Comparison of ENCODE assay signal across 8 cellular contexts in genomic region chr2:60882971-60883753, GRCh38. TPM values are rescaled to one million over a fixed set of nuclear protein-coding genes. Genes with fewer than 3 reads are reported as not detected.
DNase-seq lines count a peak whose midpoint lies in the region; ATAC-seq, FAIRE-seq and TF ChIP-seq lines count a peak whose summit lies in the region.

No MANE protein-coding gene starts in this region.

- peak overlapping the region; percentile 93 for H3K4me3 Mint-ChIP-seq in neural crest cell

- peak; percentile 86 for TF ChIP-seq POLR2A in GM12891 (IDR thresholded peaks at IDR 0.05; ENCODE audit: low read depth, low read length)

- peaks cover 40% of the 10 kb centered on the region for H4K20me1 ChIP-seq in SU-DHL-6 (ENCODE audit: low read depth, low read length)

- no peaks in the 10 kb centered on the region for H3K9me3 Mint-ChIP-seq in neural crest cell

- H3K27me3 Mint-ChIP-seq in neural crest cell (ENCODE audit: low read depth), result no peaks in the 10 kb centered on the region

- H3K4me2 ChIP-seq in SU-DHL-6 (ENCODE audit: low read depth, low read length, poor library complexity, severe bottlenecking), result peak overlapping the region; percentile 90

- no peak overlapping the region for H2AFZ ChIP-seq in SU-DHL-6 (ENCODE audit: low read depth, low read length, severe bottlenecking)

- peaks cover 61% of the 10 kb centered on the region for H3F3A ChIP-seq in SU-DHL-6 (ENCODE audit: insufficient read depth)

- no peaks in the 10 kb centered on the region for H3K9me3 ChIP-seq in SU-DHL-6 (ENCODE audit: insufficient read depth, low read length)
- H3K9me3 ChIP-seq in endocrine pancreas (ENCODE audit: control insufficient read depth, low read length), result no peaks in the 10 kb centered on the region

- peak overlapping the region; percentile 100 for H3K4me3 ChIP-seq in SU-DHL-6 (ENCODE audit: insufficient read depth, low read length, poor library complexity, severe bottlenecking)
- peak overlapping the region; percentile 96 for H3K4me3 ChIP-seq in endocrine pancreas (ENCODE audit: control insufficient read depth, insufficient read depth, low read length)

- H3K9ac ChIP-seq in SU-DHL-6 (ENCODE audit: low read length) (peak overlapping the region; percentile 99), endocrine pancreas (ENCODE audit: control insufficient read depth, insufficient read depth, low read length) (peak overlapping the region; percentile 5)

- H3K4me1 Mint-ChIP-seq in neural crest cell, result peaks cover 24% of the 10 kb centered on the region

- H3K4me1 ChIP-seq in endocrine pancreas (ENCODE audit: control insufficient read depth, insufficient read depth, low read length), result peaks cover 29% of the 10 kb centered on the region

- TF ChIP-seq CTCF in SU-DHL-6 (IDR thresholded peaks at IDR 0.05; ENCODE audit: insufficient read depth, low read length, poor library complexity, severe bottlenecking) (no peak), neural crest cell (conservative IDR thresholded peaks at IDR 0.05) (no peak)

- H3K27ac ChIP-seq in SU-DHL-6 (ENCODE audit: low read depth, low read length), result peak overlapping the region; percentile 98

- H3K36me3 Mint-ChIP-seq in neural crest cell (ENCODE audit: low read depth), result no peaks in the 10 kb centered on the region

- H3K79me2 ChIP-seq in SU-DHL-6 (ENCODE audit: insufficient read depth, low read length), result peaks cover 68% of the 10 kb centered on the region

- H3K36me3 ChIP-seq in SU-DHL-6 (ENCODE audit: low read length) (peaks cover 53% of the 10 kb centered on the region), endocrine pancreas (ENCODE audit: control insufficient read depth, insufficient read depth, low read length) (no peaks in the 10 kb centered on the region)

- peak; percentile 77 for FAIRE-seq in GM12891 (lab: Jason Lieb, UNC)

- ATAC-seq in HG03175 (IDR thresholded peaks at IDR 0.05; ENCODE audit: unreplicated experiment), result peak; percentile 31

- no peak overlapping the region for H3K27ac Mint-ChIP-seq in neural crest cell (ENCODE audit: unreplicated experiment)

- H3K27me3 ChIP-seq in SU-DHL-6 (ENCODE audit: low read length) (no peaks in the 10 kb centered on the region), endocrine pancreas (ENCODE audit: control insufficient read depth, insufficient read depth, low read length) (no peaks in the 10 kb centered on the region)

- DNase-seq in A172 (ENCODE audit: low spot score), result peak; percentile 23
- DNase-seq in GM12891 (ENCODE audit: insufficient read length, low spot score), result no peak
- DNase-seq in neural crest cell (ENCODE audit: low read depth, low spot score), result no peak
- DNase-seq in T1000 (lab: John Stamatoyannopoulos, UW), result no peak
- DNase-seq in NCI-H1105 treated with DMSO at 0.1 percent for 48 hours (lab: John Stamatoyannopoulos, UW), result no peak

- no peaks in the 10 kb centered on the region for H3K9me2 ChIP-seq in SU-DHL-6 (replicated peaks; ENCODE audit: insufficient read depth, low read length)

TF ChIP-seq in GM12891, 5 proteins besides CTCF, POLR2A, EP300 and RAD21:
- TF ChIP-seq SPI1 (IDR thresholded peaks at IDR 0.05; ENCODE audit: low read depth, low read length) (peak; percentile 66), POU2F2 (IDR thresholded peaks at IDR 0.05; ENCODE audit: low read depth, low read length) (0 out of 2 replicates have a peak, but pooled peaks have one; percentile 39), POLR2AphosphoS5 (IDR thresholded peaks at IDR 0.05; ENCODE audit: low read depth, low read length) (peak; percentile 70), PAX5 (IDR thresholded peaks at IDR 0.05; ENCODE audit: insufficient read depth, low read length, severe bottlenecking) (no peak), TAF1 (IDR thresholded peaks at IDR 0.05; ENCODE audit: low read depth, low read length) (peak; percentile 16; the same call in 1 of the 2 replicates)

RNA-seq across cellular contexts. Expression of gene REL, which starts 1.8 kb away (rescaled TPM):
- total RNA-seq in A172 (2014; rRNA removed; shearing (Covaris generic)), result 4.9 and 8.6 TPM in 2 replicates
- polyA plus RNA-seq in GM12891 (2012; ENCODE audit: low read depth, missing spikeins), result 9.3 TPM
- total RNA-seq in neural crest cell, result 8.7 and 9.8 TPM in 2 replicates
